Comparison of ENCODE assay signal across 9 cellular contexts in the genomic region with DNA sequence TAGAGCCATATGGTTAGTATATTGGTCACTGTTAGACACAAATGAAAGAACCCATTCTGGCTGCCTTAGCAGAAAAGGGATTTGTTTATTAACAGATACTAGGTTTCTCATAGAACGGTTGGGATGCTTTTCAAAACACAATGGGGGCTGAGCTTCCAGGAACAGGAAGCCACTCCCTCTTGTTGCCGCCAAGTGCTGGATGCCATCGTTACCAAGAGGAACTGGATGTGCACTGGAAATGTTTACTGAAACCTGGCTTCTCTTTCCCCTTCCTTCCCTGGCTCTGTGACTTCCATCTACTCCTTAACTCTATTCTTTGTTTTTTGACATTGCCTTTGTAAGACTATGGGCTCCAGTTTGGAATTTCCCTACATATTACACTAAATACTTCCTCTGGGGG. TPM values are rescaled to one million over a fixed set of nuclear protein-coding genes. Genes with fewer than 3 reads are reported as not detected.
DNase-seq lines count a peak whose midpoint lies in the region; ATAC-seq, FAIRE-seq and TF ChIP-seq lines count a peak whose summit lies in the region.
"Had no signal": no experiment of that assay in that cellular context is flagged by ENCODE, and none has a peak within 500 bp of the region (broad histone marks: within the 10 kb centered on the region; RNA-seq: fewer than 3 reads in every experiment).

No MANE protein-coding gene starts in this region.

- H3K9me3 Mint-ChIP-seq in astrocyte (ENCODE audit: unreplicated experiment) = peaks cover 21% of the 10 kb centered on the region
- H3K9me3 Mint-ChIP-seq in CD8-positive, alpha-beta T cell = peaks cover 20% of the 10 kb centered on the region

- no peak overlapping the region for H3K4me3 Mint-ChIP-seq in astrocyte (ENCODE audit: unreplicated experiment)
- no peak overlapping the region for H3K4me3 Mint-ChIP-seq in CD8-positive, alpha-beta T cell

- TF ChIP-seq CTCF in astrocyte (IDR thresholded peaks at IDR 0.05; ENCODE audit: insufficient read depth, low read depth, low read length) = no peak
- no peak for TF ChIP-seq CTCF in CD8-positive, alpha-beta T cell (IDR thresholded peaks at IDR 0.05)

- no peaks in the 10 kb centered on the region for H4K20me1 ChIP-seq in astrocyte (ENCODE audit: insufficient read depth, low read length)

- H3K27me3 Mint-ChIP-seq in astrocyte (ENCODE audit: low read depth, unreplicated experiment) = peaks cover 6% of the 10 kb centered on the region
- peaks cover 12% of the 10 kb centered on the region for H3K27me3 Mint-ChIP-seq in CD8-positive, alpha-beta T cell (ENCODE audit: low read depth)

- H3K27me3 ChIP-seq in astrocyte (ENCODE audit: insufficient read depth, low read length) = no peaks in the 10 kb centered on the region
- H3K27me3 ChIP-seq in CD8-positive, alpha-beta T cell (ENCODE audit: insufficient read depth, low read length) = no peaks in the 10 kb centered on the region
- H3K27me3 ChIP-seq: body of pancreas had no signal

- POLR2A ChIA-PET in CD8-positive, alpha-beta T cell (lab: Charles Lee) = no interaction called here

- H3K27ac Mint-ChIP-seq in astrocyte (ENCODE audit: unreplicated experiment) = no peak overlapping the region
- no peak overlapping the region for H3K27ac Mint-ChIP-seq in CD8-positive, alpha-beta T cell

- H3K4me1 Mint-ChIP-seq in astrocyte (ENCODE audit: low read depth, unreplicated experiment) = peaks cover 7% of the 10 kb centered on the region
- no peaks in the 10 kb centered on the region for H3K4me1 Mint-ChIP-seq in CD8-positive, alpha-beta T cell (ENCODE audit: low read depth)

- no peak overlapping the region for H3K9ac ChIP-seq in astrocyte (ENCODE audit: low read length)

- H3K36me3 ChIP-seq in astrocyte (ENCODE audit: insufficient read depth, low read length) = no peaks in the 10 kb centered on the region
- no peaks in the 10 kb centered on the region for H3K36me3 ChIP-seq in CD8-positive, alpha-beta T cell (ENCODE audit: insufficient read depth, low read length)

- H3K4me1 ChIP-seq in astrocyte (ENCODE audit: insufficient read depth, low read length) = no peaks in the 10 kb centered on the region
- H3K4me1 ChIP-seq in CD8-positive, alpha-beta T cell (ENCODE audit: insufficient read depth, low read length) = no peaks in the 10 kb centered on the region
- H3K4me1 ChIP-seq: body of pancreas had no signal

- DNase-seq in MV-4-11 (lab: John Stamatoyannopoulos, UW) = peak; percentile 25
- DNase-seq in astrocyte (ENCODE audit: low read depth) = no peak
- peak; percentile 21 for DNase-seq in iris pigment epithelial cell (ENCODE audit: low read depth)
- peak; percentile 10 for DNase-seq in stromal cell of bone marrow (ENCODE audit: low read depth)
- no peak for DNase-seq in Kasumi-1 (lab: John Stamatoyannopoulos, UW)
- DNase-seq in CD8-positive, alpha-beta T cell = no peak
- DNase-seq in left lobe of liver (ENCODE audit: low spot score) = no peak
- DNase-seq: Karpas-422 had no signal

- ATAC-seq in CD8-positive, alpha-beta T cell = no peak
- ATAC-seq in left lobe of liver = no peak
- ATAC-seq: body of pancreas had no signal

- peaks cover 2% of the 10 kb centered on the region for H3K36me3 Mint-ChIP-seq in astrocyte (ENCODE audit: low read depth, unreplicated experiment)
- H3K36me3 Mint-ChIP-seq in CD8-positive, alpha-beta T cell = peaks cover 8% of the 10 kb centered on the region

- intact Hi-C loops in CD8-positive, alpha-beta T cell (cut with DNase I, micrococcal nuclease) = no loop called here

- no peak overlapping the region for H3K4me3 ChIP-seq in astrocyte (ENCODE audit: insufficient read depth, low read depth, low read length)
- H3K4me3 ChIP-seq in CD8-positive, alpha-beta T cell (ENCODE audit: low read depth, low read length) = no peak overlapping the region
- H3K4me3 ChIP-seq: body of pancreas had no signal

- peak overlapping the region; percentile 5 for H2AFZ ChIP-seq in astrocyte (ENCODE audit: low read depth, low read length)

- FAIRE-seq in astrocyte (lab: Jason Lieb, UNC) = no peak

- CTCF ChIA-PET in CD8-positive, alpha-beta T cell (lab: Charles Lee) = no interaction called here

- H3K9me3 ChIP-seq in astrocyte (ENCODE audit: insufficient read depth, low read depth, low read length) = no peaks in the 10 kb centered on the region
- H3K9me3 ChIP-seq in CD8-positive, alpha-beta T cell (ENCODE audit: low read length) = no peaks in the 10 kb centered on the region

- no peaks in the 10 kb centered on the region for H3K79me2 ChIP-seq in astrocyte (ENCODE audit: insufficient read depth, low read length)

- no peak overlapping the region for H3K4me2 ChIP-seq in astrocyte (ENCODE audit: low read length)

- H3K27ac ChIP-seq in astrocyte (ENCODE audit: low read depth, low read length) = no peak overlapping the region
- H3K27ac ChIP-seq in CD8-positive, alpha-beta T cell (ENCODE audit: low read depth, low read length) = no peak overlapping the region

RNA-seq across cellular contexts. Expression of a gene that starts 11.8 kb away (rescaled TPM):
- total RNA-seq in astrocyte = 0.07 TPM in 1 of 2 replicates, not detected in the other
- total RNA-seq in CD8-positive, alpha-beta T cell = not detected
- 0.05 TPM for total RNA-seq in left lobe of liver

Comparison
In these comparisons a context has a peak if more than half of its experiments do, and no peak if none do; other contexts are left out.
1. DNase-seq: peak in MV-4-11 (single experiment), iris pigment epithelial cell (single experiment) and stromal cell of bone marrow (single experiment); none in astrocyte (single experiment), Kasumi-1 (0 of 2), CD8-positive, alpha-beta T cell (0 of 7) and left lobe of liver (single experiment).